ENCODE assay signal across 1 cellular context in the genomic region with DNA sequence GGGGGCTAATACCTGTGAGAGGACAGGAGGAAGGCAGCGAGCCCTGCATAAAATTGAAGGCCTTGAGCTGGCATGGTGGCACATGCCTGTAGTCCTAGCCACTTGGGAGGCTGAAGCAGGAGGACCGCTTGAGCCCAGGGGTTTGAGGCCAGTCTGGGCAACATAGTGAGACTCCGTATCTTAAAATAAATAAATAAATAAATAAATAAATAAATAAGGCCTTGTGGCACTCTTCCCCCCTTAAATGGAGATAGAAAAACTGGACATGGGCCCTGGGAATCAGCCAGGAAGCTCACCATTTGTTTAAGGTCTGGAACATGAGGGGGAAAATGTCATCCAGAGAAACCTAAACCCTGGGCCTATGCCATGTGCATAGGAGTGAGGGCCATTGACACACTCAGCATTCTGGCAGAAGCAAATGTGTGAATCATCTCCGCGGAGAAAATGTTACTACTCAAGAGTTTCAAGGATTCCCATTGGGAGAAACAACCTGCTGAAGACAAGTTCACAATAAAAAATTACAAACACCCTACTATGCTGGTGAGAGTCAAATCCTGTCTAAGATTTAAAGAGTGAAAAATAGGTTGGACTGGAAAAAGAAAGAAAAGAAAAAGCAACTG.
TF ChIP-seq lines count a peak whose summit lies in the region.

No MANE protein-coding gene starts in this region.

TF ChIP-seq in H1, 55 proteins besides CTCF, POLR2A, EP300 and RAD21:
- TF ChIP-seq SIRT6 (IDR thresholded peaks at IDR 0.05; ENCODE audit: low read length) (no peak), SIX5 (IDR thresholded peaks at IDR 0.05; ENCODE audit: low read depth, low read length) (no peak), YY1 (IDR thresholded peaks at IDR 0.05; ENCODE audit: low read depth, low read length) (no peak), SUZ12 (IDR thresholded peaks at IDR 0.05; ENCODE audit: low read length) (no peak), PHF8 (conservative IDR thresholded peaks at IDR 0.05; ENCODE audit: low read depth, low read length) (no peak), CTBP2 (IDR thresholded peaks at IDR 0.05; ENCODE audit: borderline replicate concordance, insufficient read depth, insufficient read length, low read length) (no peak), TEAD4 (IDR thresholded peaks at IDR 0.05; ENCODE audit: low read depth, low read length) (no peak), HDAC6 (IDR thresholded peaks at IDR 0.05; ENCODE audit: low read depth, low read length) (no peak), BCL11A (IDR thresholded peaks at IDR 0.05; ENCODE audit: low read depth in 2 of 2, low read length in 2 of 2) (no peak), MAX (IDR thresholded peaks at IDR 0.05) (no peak), NANOG (IDR thresholded peaks at IDR 0.05; ENCODE audit: insufficient read depth, low read depth, low read length, poor library complexity, severe bottlenecking) (no peak)
- TF ChIP-seq, protein P1, sequence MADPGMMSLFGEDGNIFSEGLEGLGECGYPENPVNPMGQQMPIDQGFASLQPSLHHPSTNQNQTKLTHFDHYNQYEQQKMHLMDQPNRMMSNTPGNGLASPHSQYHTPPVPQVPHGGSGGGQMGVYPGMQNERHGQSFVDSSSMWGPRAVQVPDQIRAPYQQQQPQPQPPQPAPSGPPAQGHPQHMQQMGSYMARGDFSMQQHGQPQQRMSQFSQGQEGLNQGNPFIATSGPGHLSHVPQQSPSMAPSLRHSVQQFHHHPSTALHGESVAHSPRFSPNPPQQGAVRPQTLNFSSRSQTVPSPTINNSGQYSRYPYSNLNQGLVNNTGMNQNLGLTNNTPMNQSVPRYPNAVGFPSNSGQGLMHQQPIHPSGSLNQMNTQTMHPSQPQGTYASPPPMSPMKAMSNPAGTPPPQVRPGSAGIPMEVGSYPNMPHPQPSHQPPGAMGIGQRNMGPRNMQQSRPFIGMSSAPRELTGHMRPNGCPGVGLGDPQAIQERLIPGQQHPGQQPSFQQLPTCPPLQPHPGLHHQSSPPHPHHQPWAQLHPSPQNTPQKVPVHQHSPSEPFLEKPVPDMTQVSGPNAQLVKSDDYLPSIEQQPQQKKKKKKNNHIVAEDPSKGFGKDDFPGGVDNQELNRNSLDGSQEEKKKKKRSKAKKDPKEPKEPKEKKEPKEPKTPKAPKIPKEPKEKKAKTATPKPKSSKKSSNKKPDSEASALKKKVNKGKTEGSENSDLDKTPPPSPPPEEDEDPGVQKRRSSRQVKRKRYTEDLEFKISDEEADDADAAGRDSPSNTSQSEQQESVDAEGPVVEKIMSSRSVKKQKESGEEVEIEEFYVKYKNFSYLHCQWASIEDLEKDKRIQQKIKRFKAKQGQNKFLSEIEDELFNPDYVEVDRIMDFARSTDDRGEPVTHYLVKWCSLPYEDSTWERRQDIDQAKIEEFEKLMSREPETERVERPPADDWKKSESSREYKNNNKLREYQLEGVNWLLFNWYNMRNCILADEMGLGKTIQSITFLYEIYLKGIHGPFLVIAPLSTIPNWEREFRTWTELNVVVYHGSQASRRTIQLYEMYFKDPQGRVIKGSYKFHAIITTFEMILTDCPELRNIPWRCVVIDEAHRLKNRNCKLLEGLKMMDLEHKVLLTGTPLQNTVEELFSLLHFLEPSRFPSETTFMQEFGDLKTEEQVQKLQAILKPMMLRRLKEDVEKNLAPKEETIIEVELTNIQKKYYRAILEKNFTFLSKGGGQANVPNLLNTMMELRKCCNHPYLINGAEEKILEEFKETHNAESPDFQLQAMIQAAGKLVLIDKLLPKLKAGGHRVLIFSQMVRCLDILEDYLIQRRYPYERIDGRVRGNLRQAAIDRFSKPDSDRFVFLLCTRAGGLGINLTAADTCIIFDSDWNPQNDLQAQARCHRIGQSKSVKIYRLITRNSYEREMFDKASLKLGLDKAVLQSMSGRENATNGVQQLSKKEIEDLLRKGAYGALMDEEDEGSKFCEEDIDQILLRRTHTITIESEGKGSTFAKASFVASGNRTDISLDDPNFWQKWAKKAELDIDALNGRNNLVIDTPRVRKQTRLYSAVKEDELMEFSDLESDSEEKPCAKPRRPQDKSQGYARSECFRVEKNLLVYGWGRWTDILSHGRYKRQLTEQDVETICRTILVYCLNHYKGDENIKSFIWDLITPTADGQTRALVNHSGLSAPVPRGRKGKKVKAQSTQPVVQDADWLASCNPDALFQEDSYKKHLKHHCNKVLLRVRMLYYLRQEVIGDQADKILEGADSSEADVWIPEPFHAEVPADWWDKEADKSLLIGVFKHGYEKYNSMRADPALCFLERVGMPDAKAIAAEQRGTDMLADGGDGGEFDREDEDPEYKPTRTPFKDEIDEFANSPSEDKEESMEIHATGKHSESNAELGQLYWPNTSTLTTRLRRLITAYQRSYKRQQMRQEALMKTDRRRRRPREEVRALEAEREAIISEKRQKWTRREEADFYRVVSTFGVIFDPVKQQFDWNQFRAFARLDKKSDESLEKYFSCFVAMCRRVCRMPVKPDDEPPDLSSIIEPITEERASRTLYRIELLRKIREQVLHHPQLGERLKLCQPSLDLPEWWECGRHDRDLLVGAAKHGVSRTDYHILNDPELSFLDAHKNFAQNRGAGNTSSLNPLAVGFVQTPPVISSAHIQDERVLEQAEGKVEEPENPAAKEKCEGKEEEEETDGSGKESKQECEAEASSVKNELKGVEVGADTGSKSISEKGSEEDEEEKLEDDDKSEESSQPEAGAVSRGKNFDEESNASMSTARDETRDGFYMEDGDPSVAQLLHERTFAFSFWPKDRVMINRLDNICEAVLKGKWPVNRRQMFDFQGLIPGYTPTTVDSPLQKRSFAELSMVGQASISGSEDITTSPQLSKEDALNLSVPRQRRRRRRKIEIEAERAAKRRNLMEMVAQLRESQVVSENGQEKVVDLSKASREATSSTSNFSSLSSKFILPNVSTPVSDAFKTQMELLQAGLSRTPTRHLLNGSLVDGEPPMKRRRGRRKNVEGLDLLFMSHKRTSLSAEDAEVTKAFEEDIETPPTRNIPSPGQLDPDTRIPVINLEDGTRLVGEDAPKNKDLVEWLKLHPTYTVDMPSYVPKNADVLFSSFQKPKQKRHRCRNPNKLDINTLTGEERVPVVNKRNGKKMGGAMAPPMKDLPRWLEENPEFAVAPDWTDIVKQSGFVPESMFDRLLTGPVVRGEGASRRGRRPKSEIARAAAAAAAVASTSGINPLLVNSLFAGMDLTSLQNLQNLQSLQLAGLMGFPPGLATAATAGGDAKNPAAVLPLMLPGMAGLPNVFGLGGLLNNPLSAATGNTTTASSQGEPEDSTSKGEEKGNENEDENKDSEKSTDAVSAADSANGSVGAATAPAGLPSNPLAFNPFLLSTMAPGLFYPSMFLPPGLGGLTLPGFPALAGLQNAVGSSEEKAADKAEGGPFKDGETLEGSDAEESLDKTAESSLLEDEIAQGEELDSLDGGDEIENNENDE (IDR thresholded peaks at IDR 0.05; ENCODE audit: insufficient replicate concordance, low read length), result no peak
